Comparison of ENCODE assay signal across 20 cellular contexts in the genomic region with DNA sequence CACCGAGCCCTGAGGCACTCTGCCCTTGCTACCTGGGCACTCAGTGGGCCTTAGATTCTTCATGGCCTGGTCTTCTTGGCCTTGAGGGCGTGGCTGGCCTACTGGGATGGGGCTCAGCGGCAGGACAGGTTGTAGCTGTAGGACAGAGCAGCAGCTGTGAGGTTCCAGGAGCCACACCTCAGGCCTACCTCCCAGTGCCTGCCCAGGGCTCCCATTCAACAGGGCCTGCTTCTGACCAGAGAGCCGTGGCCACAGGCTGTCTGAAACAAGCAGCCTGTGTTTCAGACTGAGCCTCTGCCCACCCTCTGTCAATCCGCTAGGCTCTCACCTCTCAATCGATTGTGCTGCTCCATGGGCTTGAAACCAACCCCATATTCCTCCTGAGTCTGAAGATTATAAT.
DNase-seq lines count a peak whose midpoint lies in the region; ATAC-seq and TF ChIP-seq lines count a peak whose summit lies in the region.
"Had no signal": no experiment of that assay in that cellular context is flagged by ENCODE, and none has a peak within 500 bp of the region (broad histone marks: within the 10 kb centered on the region; RNA-seq: fewer than 3 reads in every experiment).

No MANE protein-coding gene starts in this region.

- H3K27ac Mint-ChIP-seq in osteocyte (ENCODE audit: unreplicated experiment), result no peak overlapping the region
- H3K27ac Mint-ChIP-seq: CD4-positive, CD25-positive, alpha-beta regulatory T cell; CD8-positive, alpha-beta T cell; HFFc6 had no signal

- H3K9me3 ChIP-seq in esophagus muscularis mucosa, result peaks cover 0 to 26% (median 6%) of the 10 kb centered on the region in 4 donors
- H3K9me3 ChIP-seq in vagina, result no peaks in the 10 kb centered on the region
- H3K9me3 ChIP-seq in BE2C, result no peaks in the 10 kb centered on the region; the same call in 1 of the 2 replicates
- H3K9me3 ChIP-seq in upper lobe of left lung, result peaks cover 0 to 46% (median 8%) of the 10 kb centered on the region in 4 donors
- H3K9me3 ChIP-seq: A549, Caco-2, HAP-1 had no signal

- no peak for TF ChIP-seq POLR2A in esophagus muscularis mucosa (IDR thresholded peaks at IDR 0.05; ENCODE audit: low read depth)
- TF ChIP-seq POLR2A in vagina (IDR thresholded peaks at IDR 0.05), result no peak
- TF ChIP-seq POLR2A in upper lobe of left lung (IDR thresholded peaks at IDR 0.05), result no peak

- no peak overlapping the region for H3K4me3 Mint-ChIP-seq in osteocyte (ENCODE audit: unreplicated experiment)
- H3K4me3 Mint-ChIP-seq: CD4-positive, CD25-positive, alpha-beta regulatory T cell; CD8-positive, alpha-beta T cell; HFFc6 had no signal

- TF ChIP-seq EP300 in esophagus muscularis mucosa (IDR thresholded peaks at IDR 0.05) (no peak), upper lobe of left lung (IDR thresholded peaks at IDR 0.05) (no peak)

- H3K27me3 ChIP-seq in esophagus muscularis mucosa, result no peaks in the 10 kb centered on the region
- no peaks in the 10 kb centered on the region for H3K27me3 ChIP-seq in vagina
- H3K27me3 ChIP-seq in BE2C, result no peaks in the 10 kb centered on the region
- H3K27me3 ChIP-seq in upper lobe of left lung, result no peaks in the 10 kb centered on the region
- H3K27me3 ChIP-seq in foreskin keratinocyte, result no peaks in the 10 kb centered on the region
- H3K27me3 ChIP-seq: BLaER1 had no signal

- H3K36me3 ChIP-seq in esophagus muscularis mucosa (no peaks in the 10 kb centered on the region), vagina (no peaks in the 10 kb centered on the region), BE2C (no peaks in the 10 kb centered on the region), upper lobe of left lung (no peaks in the 10 kb centered on the region)
- H3K36me3 ChIP-seq: BLaER1, HAP-1 had no signal

- peaks cover 56% of the 10 kb centered on the region for H3K9me3 Mint-ChIP-seq in osteocyte (ENCODE audit: unreplicated experiment)

- H3K36me3 Mint-ChIP-seq in osteocyte (ENCODE audit: unreplicated experiment), result peaks cover 5% of the 10 kb centered on the region
- H3K36me3 Mint-ChIP-seq: CD4-positive, CD25-positive, alpha-beta regulatory T cell; CD8-positive, alpha-beta T cell had no signal

- ATAC-seq in upper lobe of left lung (ENCODE audit: low FRiP score in 2 of 2) (no peak), foreskin keratinocyte (no peak)
- ATAC-seq: A549; CD8-positive, alpha-beta T cell had no signal

- H3K27me3 Mint-ChIP-seq in osteocyte (ENCODE audit: unreplicated experiment), result no peaks in the 10 kb centered on the region
- H3K27me3 Mint-ChIP-seq: CD4-positive, CD25-positive, alpha-beta regulatory T cell had no signal

- no peaks in the 10 kb centered on the region for H3K4me1 Mint-ChIP-seq in osteocyte (ENCODE audit: unreplicated experiment)
- H3K4me1 Mint-ChIP-seq: CD4-positive, CD25-positive, alpha-beta regulatory T cell had no signal

- H3K27ac ChIP-seq in coronary artery, result no peak overlapping the region
- no peak overlapping the region for H3K27ac ChIP-seq in esophagus muscularis mucosa (replicated peaks in 1 of 4)
- H3K27ac ChIP-seq in vagina, result no peak overlapping the region
- H3K27ac ChIP-seq in upper lobe of left lung, result no peak overlapping the region
- H3K27ac ChIP-seq in foreskin keratinocyte, result no peak overlapping the region
- H3K27ac ChIP-seq: A549, BLaER1, C4-2B had no signal

- 83% methylated on average over 3 of the region's 6 CpGs for WGBS in esophagus muscularis mucosa
- 62 to 73% methylated on average over 3 to 6 of the region's 6 CpGs for WGBS in upper lobe of left lung, 2 donors

- H3K4me1 ChIP-seq in esophagus muscularis mucosa (no peaks in the 10 kb centered on the region), vagina (no peaks in the 10 kb centered on the region), BE2C (no peaks in the 10 kb centered on the region), upper lobe of left lung (no peaks in the 10 kb centered on the region), foreskin keratinocyte (no peaks in the 10 kb centered on the region)
- H3K4me1 ChIP-seq: A549, BLaER1, Caco-2, HAP-1 had no signal

- intact Hi-C loops in esophagus muscularis mucosa (cut with DNase I) (no loop called here), vagina (cut with DNase I) (no loop called here)

- DNase-seq in coronary artery (ENCODE audit: low spot score) (peak; percentile 52), esophagus muscularis mucosa (ENCODE audit: extremely low spot score) (peak; percentile 78), osteocyte (ENCODE audit: extremely low spot score, unreplicated experiment) (peak; percentile 73), vagina (ENCODE audit: extremely low spot score in 2 of 2) (peak; percentile 65 to 72), BE2C (no peak), upper lobe of left lung (no peak), foreskin keratinocyte (no peak)
- DNase-seq: 8988T; ACHN; Caco-2; CD4-positive, CD25-positive, alpha-beta regulatory T cell; DMS153; DND-41; GOT3; HFFc6 had no signal

- H3K4me3 ChIP-seq in coronary artery (no peak overlapping the region), esophagus muscularis mucosa (no peak overlapping the region), vagina (no peak overlapping the region), BE2C (ENCODE audit: low read depth, low read length) (no peak overlapping the region), upper lobe of left lung (no peak overlapping the region)
- H3K4me3 ChIP-seq: A549, BLaER1, HAP-1 had no signal

- TF ChIP-seq CTCF in coronary artery (IDR thresholded peaks at IDR 0.05) (no peak), esophagus muscularis mucosa (IDR thresholded peaks at IDR 0.05) (no peak), osteocyte (IDR thresholded peaks at IDR 0.05) (no peak), vagina (IDR thresholded peaks at IDR 0.05) (no peak), BE2C (IDR thresholded peaks at IDR 0.05; ENCODE audit: low read depth, low read length) (no peak), upper lobe of left lung (IDR thresholded peaks at IDR 0.05) (no peak), foreskin keratinocyte (conservative IDR thresholded peaks at IDR 0.05) (no peak)

Comparison
In these comparisons a context has a peak if more than half of its experiments do, and no peak if none do; other contexts are left out.
1. DNase-seq: peak in coronary artery (single experiment), esophagus muscularis mucosa (single experiment), osteocyte (single experiment) and vagina (2 of 2); none in BE2C (single experiment), upper lobe of left lung (0 of 2) and foreskin keratinocyte (0 of 2).